Comparison of ENCODE assay signal across 10 cellular contexts in genomic region chr9:21137020-21137419, GRCh38. TPM values are rescaled to one million over a fixed set of nuclear protein-coding genes. Genes with fewer than 3 reads are reported as not detected.
"Had no signal": no experiment of that assay in that cellular context is flagged by ENCODE, and none has a peak within 500 bp of the region (broad histone marks: within the 10 kb centered on the region; RNA-seq: fewer than 3 reads in every experiment).

No MANE protein-coding gene starts in this region.

- H3K4me3 Mint-ChIP-seq: GM23338, HFFc6 had no signal

- ATAC-seq: GM23338, HCT116, K562 had no signal

- H3K9me3 ChIP-seq: HAP-1 had no signal

- H3K4me1 ChIP-seq: HAP-1 had no signal

- H3K4me2 ChIP-seq: GM23338 had no signal

- H3K27ac Mint-ChIP-seq: GM23338, HFFc6 had no signal

- H3K9me3 Mint-ChIP-seq: GM23338, HFFc6 had no signal

- H2AFZ ChIP-seq: GM23338 had no signal

- H3K4me1 Mint-ChIP-seq: GM23338 had no signal

- FAIRE-seq: HTR-8/SVneo, K562 had no signal

- H3K4me3 ChIP-seq: GM23338, HAP-1, K562 had no signal

- DNase-seq: H7, HFFc6, KG1 had no signal

- H3K36me3 ChIP-seq: HAP-1 had no signal

RNA-seq across cellular contexts. Expression of gene IFNW1, which starts 4.6 kb away (rescaled TPM):
- total RNA-seq: GM23338, H4, H7, HFFc6, HT-29, K562 had no signal
- polyA plus RNA-seq: GM23338, K562 had no signal

RNA-seq across cellular contexts. Expression of gene IFNA21, which starts 29.4 kb away (rescaled TPM):
- total RNA-seq: GM23338, H7, HFFc6, HT-29, K562 had no signal
- polyA plus RNA-seq: GM23338, K562 had no signal

RNA-seq across cellular contexts. Expression of gene IFNA4, which starts 50.4 kb away (rescaled TPM):
- total RNA-seq: GM23338, H4, H7, HFFc6, HT-29, K562 had no signal
- polyA plus RNA-seq: GM23338, K562 had no signal

RNA-seq across cellular contexts. Expression of gene IFNB1, which starts 59.3 kb away (rescaled TPM):
- total RNA-seq: GM23338, H4, H7, HFFc6, HT-29, K562 had no signal
- polyA plus RNA-seq: GM23338, K562 had no signal
